Comparison of ENCODE assay signal across 8 cellular contexts in the genomic region with DNA sequence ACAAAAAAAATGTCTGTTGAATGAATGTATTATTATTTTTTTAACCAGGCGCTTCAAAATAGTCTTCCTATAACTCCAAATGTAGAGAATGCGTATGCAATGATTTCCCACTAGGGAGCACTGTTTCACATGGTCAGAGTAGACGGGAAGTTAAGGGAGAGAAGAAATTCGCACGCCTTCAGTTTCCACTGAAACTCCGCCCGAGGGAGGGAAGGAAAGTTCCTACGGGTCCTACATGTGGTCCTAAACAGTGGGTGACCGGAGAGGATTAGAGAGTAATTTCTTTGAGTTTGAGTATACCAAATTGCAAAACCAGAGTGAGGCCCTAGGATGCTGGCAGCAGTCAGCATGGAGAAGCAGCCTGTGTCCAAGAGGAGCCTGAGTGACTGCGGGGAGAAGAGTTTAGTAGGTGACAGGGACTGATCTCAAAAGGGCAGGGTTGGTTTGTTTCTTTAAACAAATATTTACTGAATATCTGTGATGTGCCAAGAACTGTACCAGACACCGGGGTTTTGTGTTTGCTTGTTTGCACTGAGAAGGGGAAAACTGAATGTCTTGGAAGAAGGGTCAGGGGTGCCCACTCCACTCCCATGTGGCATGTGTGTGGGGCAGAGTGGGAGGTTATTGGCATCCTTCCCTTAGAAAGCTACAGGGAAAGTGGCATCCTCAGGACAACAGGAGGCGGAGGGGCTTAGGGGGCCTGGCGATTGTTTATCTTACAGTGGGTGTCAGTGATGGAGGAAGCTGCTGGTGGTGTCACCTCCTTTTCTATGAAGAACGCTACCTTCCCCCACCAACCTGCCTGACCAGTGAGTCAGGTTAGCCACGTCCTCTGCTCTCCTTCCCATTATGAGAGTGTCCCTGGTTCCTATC. TPM values are rescaled to one million over a fixed set of nuclear protein-coding genes. Genes with fewer than 3 reads are reported as not detected.
DNase-seq lines count a peak whose midpoint lies in the region; ATAC-seq, FAIRE-seq and TF ChIP-seq lines count a peak whose summit lies in the region.

No MANE protein-coding gene starts in this region.

- H3K4me3 ChIP-seq in GM12875 (ENCODE audit: low read depth, low read length) (no peak overlapping the region), Peyer's patch (peak overlapping the region in 1 of 4 donors; percentile 32), cardiac fibroblast (replicated peaks in 1 of 2; ENCODE audit: low read depth in 2 of 2, low read length in 2 of 2) (no peak overlapping the region)

- ATAC-seq in GM18873 (IDR thresholded peaks at IDR 0.05; ENCODE audit: low FRiP score, unreplicated experiment) = no peak

- no peak for TF ChIP-seq POLR2A in Peyer's patch (IDR thresholded peaks at IDR 0.05)

- peaks cover 0 to 11% (median 0%) of the 10 kb centered on the region in 4 donors for H3K4me1 ChIP-seq in Peyer's patch

- FAIRE-seq in urothelium cell line (lab: Jason Lieb, UNC) = no peak

- H3K9me3 ChIP-seq in Peyer's patch = no peaks in the 10 kb centered on the region

- H3K36me3 ChIP-seq in Peyer's patch = no peaks in the 10 kb centered on the region

- H3K27ac ChIP-seq in Peyer's patch = no peak overlapping the region

- no peaks in the 10 kb centered on the region for H3K27me3 ChIP-seq in Peyer's patch

- peak; percentile 70 for TF ChIP-seq CTCF in AG09319 (IDR thresholded peaks at IDR 0.05; ENCODE audit: low read depth, low read length)
- TF ChIP-seq CTCF in GM12875 (IDR thresholded peaks at IDR 0.05; ENCODE audit: borderline replicate concordance, insufficient read depth, low read depth, low read length) = peak; percentile 49; the same call in 1 of the 2 replicates
- TF ChIP-seq CTCF in Peyer's patch (IDR thresholded peaks at IDR 0.05) = peak; percentile 38 to 73 (median 66)
- TF ChIP-seq CTCF in cardiac fibroblast (IDR thresholded peaks at IDR 0.05; ENCODE audit: low read depth, low read length) = peak; percentile 67

- DNase-seq in AG09319 (ENCODE audit: extremely low read depth, low read depth) = peak; percentile 22
- peak in 1 of 3 donors; percentile 44 for DNase-seq in Peyer's patch
- DNase-seq in cardiac fibroblast (ENCODE audit: low read depth in 2 of 2) = peak; percentile 69 to 83
- peak; percentile 53 for DNase-seq in left kidney (ENCODE audit: low read depth, low spot score)
- peak; percentile 48 for DNase-seq in urothelium cell line (ENCODE audit: low spot score)
- DNase-seq in DMS114 treated with DMSO at 0.1 percent for 48 hours (lab: John Stamatoyannopoulos, UW; ENCODE audit: unreplicated experiment) = no peak

RNA-seq across cellular contexts. Expression of a gene that starts 22.8 kb away (rescaled TPM):
- total RNA-seq in Peyer's patch = not detected

RNA-seq across cellular contexts. Expression of a gene that starts 31.4 kb away (rescaled TPM):
- total RNA-seq in Peyer's patch = 1 to 10 TPM; 2.5 to 8.3 (median 3.5) TPM

RNA-seq across cellular contexts. Expression of a gene that starts 33.7 kb away (rescaled TPM):
- total RNA-seq in Peyer's patch = 1 to 10 TPM; 3.7 to 7.7 (median 4.8) TPM

RNA-seq across cellular contexts. Expression of a gene that starts 33.9 kb away (rescaled TPM):
- 10 to 100 TPM in 3 of 4 donors, not detected in 1; 23.1 to 30.8 (median 26.5) TPM for total RNA-seq in Peyer's patch
